Comparison of ENCODE assay signal across 9 cellular contexts in the genomic region with DNA sequence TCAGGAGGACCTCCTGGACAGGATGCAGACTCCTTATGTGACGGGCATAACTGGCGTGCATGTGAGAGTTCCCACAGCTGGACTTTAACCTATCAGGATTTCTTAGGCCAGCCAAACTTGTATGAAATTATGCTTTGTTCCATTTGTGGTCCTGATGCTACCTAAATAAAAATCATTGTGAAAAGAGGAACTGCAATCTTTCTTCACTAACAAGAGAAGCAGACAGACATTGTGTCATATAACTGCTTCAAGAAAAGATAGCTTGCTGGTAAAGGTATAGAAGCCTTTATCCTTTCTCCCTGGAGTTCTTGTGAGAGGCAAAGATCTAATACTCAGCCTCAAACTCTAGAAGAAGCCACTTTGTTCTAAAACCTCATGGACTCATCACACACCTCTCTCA.
"Had no signal": no experiment of that assay in that cellular context is flagged by ENCODE, and none has a peak within 500 bp of the region (broad histone marks: within the 10 kb centered on the region; RNA-seq: fewer than 3 reads in every experiment).

No MANE protein-coding gene starts in this region.

- FAIRE-seq: HepG2 had no signal

- H3K4me3 ChIP-seq: GM23248, HAP-1 had no signal

- H3K4me1 ChIP-seq: HAP-1 had no signal

- DNase-seq: GM23248, GOT3, H7, HFFc6, KG1 had no signal

- H2AFZ ChIP-seq: GM23248 had no signal

- H3K9me3 ChIP-seq: HAP-1 had no signal

- H3K36me3 ChIP-seq: HAP-1 had no signal

- H3K27ac ChIP-seq: GM23248, HL-60 had no signal

- H3K9ac ChIP-seq: GM23248 had no signal

- ATAC-seq: HCT116, HepG2 had no signal
